In the genomic region with DNA sequence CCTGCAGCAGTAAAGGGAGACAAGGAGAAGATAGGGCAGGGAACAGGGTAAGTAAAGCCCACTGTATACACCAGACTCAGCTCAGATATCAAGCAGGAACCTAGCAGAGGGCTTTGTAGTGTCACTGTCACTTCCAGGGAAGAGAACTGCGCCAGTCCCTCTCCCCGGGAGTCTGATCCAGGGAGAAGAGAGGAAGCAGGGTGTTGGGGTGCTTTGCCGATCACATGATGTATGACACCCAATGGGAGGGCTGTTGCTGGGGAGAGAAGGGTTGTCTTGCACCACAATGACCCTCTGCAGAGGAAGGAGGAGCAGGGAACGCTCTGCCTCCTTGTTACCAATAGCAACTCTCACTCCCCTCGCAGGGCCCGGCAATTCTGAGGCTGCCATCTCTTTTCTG, we compare ENCODE assay signal across 13 cellular contexts.
A peak's percentile ranks its signal among the peaks of the same experiment; 100 is the strongest.
DNase-seq lines count a peak whose midpoint lies in the region; ATAC-seq and TF ChIP-seq lines count a peak whose summit lies in the region.
"Had no signal": no experiment of that assay in that cellular context is flagged by ENCODE, and none has a peak within 500 bp of the region (broad histone marks: within the 10 kb centered on the region; RNA-seq: fewer than 3 reads in every experiment).

No MANE protein-coding gene starts in this region.

- H3K9me3 Mint-ChIP-seq in brain = no peaks in the 10 kb centered on the region
- no peaks in the 10 kb centered on the region for H3K9me3 Mint-ChIP-seq in activated naive CD4-positive, alpha-beta T cell treated with anti-CD3 and anti-CD28 coated beads, Interleukin-2, amount 50 U/mL, for 72 hours
- H3K9me3 Mint-ChIP-seq: activated B cell treated with CpG ODN at 0.5 μM for 24 hours had no signal

- no peak overlapping the region for H3K4me3 ChIP-seq in HL-60 (replicated peaks; ENCODE audit: insufficient read depth, low read length)

- H3K27ac Mint-ChIP-seq in brain = peak overlapping the region; percentile 50 to 84 (median 65)
- no peak overlapping the region for H3K27ac Mint-ChIP-seq in activated naive CD4-positive, alpha-beta T cell treated with anti-CD3 and anti-CD28 coated beads, Interleukin-2, amount 50 U/mL, for 72 hours
- H3K27ac Mint-ChIP-seq: activated B cell treated with CpG ODN at 0.5 μM for 24 hours had no signal

- TF ChIP-seq CTCF in HL-60 (IDR thresholded peaks at IDR 0.05; ENCODE audit: insufficient read depth, low read length) (no peak), brain (conservative IDR thresholded peaks at IDR 0.05) (no peak)

- peaks cover 54% of the 10 kb centered on the region for H3K36me3 Mint-ChIP-seq in brain
- peaks cover 7 to 32% of the 10 kb centered on the region in 2 donors for H3K36me3 Mint-ChIP-seq in activated naive CD4-positive, alpha-beta T cell treated with anti-CD3 and anti-CD28 coated beads, Interleukin-2, amount 50 U/mL, for 72 hours

- H3K27ac ChIP-seq in HL-60 (replicated peaks) = no peak overlapping the region
- H3K27ac ChIP-seq: RWPE1 had no signal

- ATAC-seq in activated naive CD4-positive, alpha-beta T cell treated with anti-CD3 and anti-CD28 coated beads, Interleukin-2, amount 50 U/mL, for 72 hours = no peak
- ATAC-seq: HCT116 had no signal

- DNase-seq in HL-60 (ENCODE audit: low read depth in 1 of 2, low spot score in 1 of 2) (peak; percentile 25 to 65), iPS-NIHi7 (ENCODE audit: extremely low spot score) (peak; percentile 22), superior temporal gyrus (ENCODE audit: extremely low spot score) (peak; percentile 96), GM19238 (ENCODE audit: insufficient read length, low spot score) (no peak)
- no peak for DNase-seq in activated naive CD4-positive, alpha-beta T cell treated with anti-CD3 and anti-CD28 coated beads, Interleukin-2, amount 50 U/mL, for 72 hours (ENCODE audit: low spot score in 2 of 2)
- no peak for DNase-seq in effector CD8-positive, alpha-beta T cell (lab: John Stamatoyannopoulos, UW)
- DNase-seq: activated B cell treated with CpG ODN at 0.5 μM for 24 hours; activated gamma-delta T cell treated with Interleukin-2 at 50 U/mL for 16 hours; effector memory CD4-positive, alpha-beta T cell; NCI-H2029 treated with DMSO at 0.1 percent for 48 hours had no signal

- no peaks in the 10 kb centered on the region for H3K27me3 Mint-ChIP-seq in brain
- H3K27me3 Mint-ChIP-seq: activated B cell treated with CpG ODN at 0.5 μM for 24 hours had no signal

- H3K4me3 Mint-ChIP-seq in brain = peak overlapping the region in 1 of 5 experiments; percentile 17
- H3K4me3 Mint-ChIP-seq: activated B cell treated with CpG ODN at 0.5 μM for 24 hours had no signal

- H3K4me1 Mint-ChIP-seq in brain = peaks cover 40% of the 10 kb centered on the region
- H3K4me1 Mint-ChIP-seq: activated B cell treated with CpG ODN at 0.5 μM for 24 hours had no signal

- no peaks in the 10 kb centered on the region for H3K27me3 ChIP-seq in HL-60 (ENCODE audit: insufficient read depth, poor library complexity, severe bottlenecking)

Comparison
In these comparisons a context has a peak if more than half of its experiments do, and no peak if none do; other contexts are left out.
1. DNase-seq: peak in HL-60 (2 of 2), iPS-NIHi7 (single experiment) and superior temporal gyrus (single experiment); none in GM19238 (single experiment), activated naive CD4-positive, alpha-beta T cell treated with anti-CD3 and anti-CD28 coated beads, Interleukin-2, amount 50 U/mL, for 72 hours (0 of 2) and effector CD8-positive, alpha-beta T cell (single experiment).
2. H3K27ac Mint-ChIP-seq: peak in brain (5 of 5); none in activated naive CD4-positive, alpha-beta T cell treated with anti-CD3 and anti-CD28 coated beads, Interleukin-2, amount 50 U/mL, for 72 hours (0 of 2).